8 cellular contexts compared by ENCODE assay signal in genomic region chr11:57514538-57515331, GRCh38. TPM values are rescaled to one million over a fixed set of nuclear protein-coding genes. Genes with fewer than 3 reads are reported as not detected.
DNase-seq lines count a peak whose midpoint lies in the region; ATAC-seq and TF ChIP-seq lines count a peak whose summit lies in the region.

No MANE protein-coding gene starts in this region.

- H3K36me3 Mint-ChIP-seq in activated T-cell treated with anti-CD3 and anti-CD28 coated beads, Interleukin-2, amount 50 U/mL, for 24 hours (ENCODE audit: low read depth) = peaks cover 30% of the 10 kb centered on the region

- H3K9me3 Mint-ChIP-seq in activated T-cell treated with anti-CD3 and anti-CD28 coated beads, Interleukin-2, amount 50 U/mL, for 24 hours = no peaks in the 10 kb centered on the region

- H3K27me3 ChIP-seq in neutrophil = peaks cover 17% of the 10 kb centered on the region

- H3K4me3 ChIP-seq in fibroblast of the aortic adventitia (ENCODE audit: low read depth, low read length) (peak overlapping the region; percentile 85), neutrophil (ENCODE audit: low read depth in 1 of 2, low read length in 1 of 2) (peak overlapping the region; percentile 61 to 69)

- TF ChIP-seq CTCF in fibroblast of the aortic adventitia (IDR thresholded peaks at IDR 0.05; ENCODE audit: insufficient read depth, low read length) = no peak
- no peak for TF ChIP-seq CTCF in neutrophil (IDR thresholded peaks at IDR 0.05)

- no peaks in the 10 kb centered on the region for H3K36me3 ChIP-seq in neutrophil

- H3K27ac Mint-ChIP-seq in activated T-cell treated with anti-CD3 and anti-CD28 coated beads, Interleukin-2, amount 50 U/mL, for 24 hours = peak overlapping the region; percentile 96

- no peaks in the 10 kb centered on the region for H3K27me3 Mint-ChIP-seq in activated T-cell treated with anti-CD3 and anti-CD28 coated beads, Interleukin-2, amount 50 U/mL, for 24 hours

- H3K4me1 ChIP-seq in neutrophil (ENCODE audit: control insufficient read depth in 1 of 2, insufficient read depth in 1 of 2, low read depth in 1 of 2, low read length in 1 of 2) = peaks cover 24 to 25% of the 10 kb centered on the region in 2 experiments

- peak overlapping the region; percentile 94 for H3K4me3 Mint-ChIP-seq in activated T-cell treated with anti-CD3 and anti-CD28 coated beads, Interleukin-2, amount 50 U/mL, for 24 hours

- no peak overlapping the region for H3K27ac ChIP-seq in neutrophil

- no peaks in the 10 kb centered on the region for H3K9me3 ChIP-seq in neutrophil

- ATAC-seq in HG02840 (IDR thresholded peaks at IDR 0.05; ENCODE audit: low FRiP score, unreplicated experiment) = peak; percentile 38

- H3K4me1 Mint-ChIP-seq in activated T-cell treated with anti-CD3 and anti-CD28 coated beads, Interleukin-2, amount 50 U/mL, for 24 hours (ENCODE audit: low read depth) = peaks cover 34% of the 10 kb centered on the region

- DNase-seq in DMS53 (lab: John Stamatoyannopoulos, UW) = peak; percentile 60
- DNase-seq in DMS53 treated with DMSO at 0.1 percent for 48 hours (lab: John Stamatoyannopoulos, UW; ENCODE audit: unreplicated experiment) = no peak
- peak; percentile 12 for DNase-seq in NCI-H526 treated with DMSO at 0.1 percent for 48 hours (lab: John Stamatoyannopoulos, UW)
- peak; percentile 80 for DNase-seq in activated T-cell treated with anti-CD3 and anti-CD28 coated beads, Interleukin-2, amount 50 U/mL, for 24 hours
- DNase-seq in fibroblast of the aortic adventitia (ENCODE audit: low read depth) = peak; percentile 16
- peak; percentile 73 for DNase-seq in ureter (ENCODE audit: low spot score)

RNA-seq across cellular contexts. Expression of gene SLC43A1, which starts 0.8 kb away (rescaled TPM):
- total RNA-seq in fibroblast of the aortic adventitia (ENCODE audit: low replicate concordance) (11.4 and 15.3 TPM in 2 replicates), ureter (10.4 TPM)

RNA-seq across cellular contexts. Expression of gene TIMM10, which starts 15.8 kb away (rescaled TPM):
- total RNA-seq in fibroblast of the aortic adventitia (ENCODE audit: low replicate concordance) (32.1 and 77.5 TPM in 2 replicates), ureter (50.5 TPM)

RNA-seq across cellular contexts. Expression of gene SMTNL1, which starts 22.7 kb away (rescaled TPM):
- total RNA-seq in fibroblast of the aortic adventitia (ENCODE audit: low replicate concordance) = not detected in 2 replicates
- total RNA-seq in ureter = not detected

RNA-seq across cellular contexts. Expression of gene UBE2L6, which starts 52.7 kb away (rescaled TPM):
- 30.6 and 41.1 TPM in 2 replicates for total RNA-seq in fibroblast of the aortic adventitia (ENCODE audit: low replicate concordance)
- 83.1 TPM for total RNA-seq in ureter

RNA-seq across cellular contexts. Expression of gene RTN4RL2, which starts 54.4 kb away (rescaled TPM):
- 0.09 and 0.90 TPM in 2 replicates for total RNA-seq in fibroblast of the aortic adventitia (ENCODE audit: low replicate concordance)
- total RNA-seq in ureter = 1.5 TPM
